Comparison of ENCODE assay signal across 18 cellular contexts in the genomic region with DNA sequence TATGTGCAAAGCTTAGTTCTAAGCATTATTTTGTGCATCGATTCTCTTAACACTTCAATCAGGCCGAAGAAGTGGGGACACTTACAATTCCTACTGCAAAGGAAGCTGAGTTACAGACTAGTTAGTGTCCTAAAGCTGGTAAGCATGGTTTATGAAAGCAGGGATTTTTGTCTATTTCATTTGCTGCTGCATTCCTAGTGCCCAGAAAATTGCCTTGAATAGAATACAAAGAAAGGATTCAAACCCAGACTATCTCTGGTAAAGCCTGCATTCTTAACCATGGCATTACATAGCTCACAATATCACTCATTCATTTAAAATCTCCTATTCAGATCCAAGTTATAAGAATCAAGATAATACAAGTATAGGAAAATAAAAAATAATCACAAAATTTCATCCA. TPM values are rescaled to one million over a fixed set of nuclear protein-coding genes. Genes with fewer than 3 reads are reported as not detected.
DNase-seq lines count a peak whose midpoint lies in the region; ATAC-seq and TF ChIP-seq lines count a peak whose summit lies in the region.
"Had no signal": no experiment of that assay in that cellular context is flagged by ENCODE, and none has a peak within 500 bp of the region (broad histone marks: within the 10 kb centered on the region; RNA-seq: fewer than 3 reads in every experiment).

No MANE protein-coding gene starts in this region.

- TF ChIP-seq CTCF in smooth muscle cell (IDR thresholded peaks at IDR 0.05; ENCODE audit: borderline replicate concordance, insufficient read depth, poor library complexity, severe bottlenecking), result no peak
- no peak for TF ChIP-seq CTCF in neural progenitor cell (IDR thresholded peaks at IDR 0.05)

- H3K4me2 ChIP-seq in smooth muscle cell, result no peak overlapping the region
- no peak overlapping the region for H3K4me2 ChIP-seq in neural progenitor cell
- H3K4me2 ChIP-seq: BLaER1 had no signal

- H3K4me1 Mint-ChIP-seq in neural progenitor cell, result peaks cover 9% of the 10 kb centered on the region
- H3K4me1 Mint-ChIP-seq: B cell; CD4-positive, CD25-positive, alpha-beta regulatory T cell had no signal

- no peaks in the 10 kb centered on the region for H3K36me3 ChIP-seq in smooth muscle cell (ENCODE audit: low read depth)
- H3K36me3 ChIP-seq in neural progenitor cell, result no peaks in the 10 kb centered on the region
- H3K36me3 ChIP-seq: BLaER1, HAP-1 had no signal

- H3K27me3 ChIP-seq in smooth muscle cell (ENCODE audit: low read depth) (no peaks in the 10 kb centered on the region), neural progenitor cell (no peaks in the 10 kb centered on the region)
- H3K27me3 ChIP-seq: BLaER1 had no signal

- peaks cover 6% of the 10 kb centered on the region for H3K27me3 Mint-ChIP-seq in neural progenitor cell (ENCODE audit: insufficient read depth, low read depth)
- H3K27me3 Mint-ChIP-seq: B cell had no signal

- H3K27ac Mint-ChIP-seq in neural progenitor cell, result no peak overlapping the region
- H3K27ac Mint-ChIP-seq: B cell; CD4-positive, CD25-positive, alpha-beta regulatory T cell; CD8-positive, alpha-beta T cell; HFFc6 had no signal

- H2AFZ ChIP-seq in smooth muscle cell (ENCODE audit: low read depth), result peak overlapping the region; percentile 31
- H2AFZ ChIP-seq in neural progenitor cell (replicated peaks), result no peak overlapping the region

- 92% methylated on average over 2 of the region's 2 CpGs for WGBS in smooth muscle cell (ENCODE audit: low lambda C conversion rate)

- H3K79me2 ChIP-seq in smooth muscle cell (ENCODE audit: low read depth) (no peaks in the 10 kb centered on the region), neural progenitor cell (ENCODE audit: low read depth) (no peaks in the 10 kb centered on the region)

- H3K4me1 ChIP-seq in smooth muscle cell (ENCODE audit: low read depth) (no peaks in the 10 kb centered on the region), neural progenitor cell (no peaks in the 10 kb centered on the region)
- H3K4me1 ChIP-seq: HAP-1 had no signal

- H3K36me3 Mint-ChIP-seq in neural progenitor cell, result no peaks in the 10 kb centered on the region
- H3K36me3 Mint-ChIP-seq: CD4-positive, CD25-positive, alpha-beta regulatory T cell; CD8-positive, alpha-beta T cell had no signal

- no peaks in the 10 kb centered on the region for H3K9me3 Mint-ChIP-seq in neural progenitor cell
- H3K9me3 Mint-ChIP-seq: CD8-positive, alpha-beta T cell; HFFc6 had no signal

- H3K27ac ChIP-seq in smooth muscle cell (ENCODE audit: low read depth) (no peak overlapping the region), neural progenitor cell (no peak overlapping the region)
- H3K27ac ChIP-seq: BLaER1, C4-2B had no signal

- H3K4me3 Mint-ChIP-seq in neural progenitor cell, result no peak overlapping the region
- H3K4me3 Mint-ChIP-seq: B cell; CD4-positive, CD25-positive, alpha-beta regulatory T cell; CD8-positive, alpha-beta T cell; HFFc6 had no signal

- no peak for ATAC-seq in HG03460 (IDR thresholded peaks at IDR 0.05; ENCODE audit: unreplicated experiment)
- ATAC-seq: CD8-positive, alpha-beta T cell had no signal

- no peak overlapping the region for H3K9ac ChIP-seq in smooth muscle cell (ENCODE audit: low read depth)
- H3K9ac ChIP-seq in neural progenitor cell, result no peak overlapping the region
- H3K9ac ChIP-seq: BLaER1 had no signal

- in situ Hi-C loops in SK-MEL-5 (cut with HindIII; ENCODE audit: low pct_unique_long_range_greater_than_20kb, low sequenced_read_pairs), result loop anchor here (25.0 kb wide), 1 partner anchor 169 kb away; no protein-coding TSS in a partner anchor

- H4K20me1 ChIP-seq in smooth muscle cell (ENCODE audit: low read depth), result no peaks in the 10 kb centered on the region
- no peaks in the 10 kb centered on the region for H4K20me1 ChIP-seq in neural progenitor cell (ENCODE audit: low read depth)
- H4K20me1 ChIP-seq: BLaER1 had no signal

- DNase-seq in SK-MEL-5 (ENCODE audit: low read depth, low spot score), result peak; percentile 90
- DNase-seq in medulla oblongata (ENCODE audit: extremely low spot score), result peak; percentile 28
- no peak for DNase-seq in smooth muscle cell (lab: John Stamatoyannopoulos, UW; ENCODE audit: unreplicated experiment)
- DNase-seq in neural progenitor cell (ENCODE audit: low spot score), result no peak
- no peak for DNase-seq in AG20443 (ENCODE audit: low spot score)
- DNase-seq: CD4-positive, CD25-positive, alpha-beta regulatory T cell; CD8-positive, alpha-beta T cell; DMS 273 treated with DMSO at 0.1 percent for 48 hours; DMS79; EL; GDM1; GOT3; HFFc6 had no signal

- H3F3A ChIP-seq in smooth muscle cell (ENCODE audit: low read depth) (no peaks in the 10 kb centered on the region), neural progenitor cell (ENCODE audit: low read depth) (no peaks in the 10 kb centered on the region)

- no peaks in the 10 kb centered on the region for H3K9me3 ChIP-seq in smooth muscle cell (replicated peaks; ENCODE audit: low read depth)
- H3K9me3 ChIP-seq in neural progenitor cell (ENCODE audit: low read depth), result no peaks in the 10 kb centered on the region
- H3K9me3 ChIP-seq: BLaER1, HAP-1 had no signal

- no peak overlapping the region for H3K4me3 ChIP-seq in smooth muscle cell
- H3K4me3 ChIP-seq in neural progenitor cell, result no peak overlapping the region
- H3K4me3 ChIP-seq: BLaER1, HAP-1 had no signal

RNA-seq across cellular contexts. Expression of a gene that starts 24.4 kb away (rescaled TPM):
- 66.4 and 69.5 TPM in 2 replicates for total RNA-seq in SK-MEL-5 (2014; rRNA removed; shearing (Covaris generic))
- 100 and 114 TPM in 2 replicates for polyA plus RNA-seq in SK-MEL-5 (2015; cell fraction: cytosol; rRNA removed)
- 143 and 173 TPM in 2 replicates for polyA plus RNA-seq in SK-MEL-5 (2015; cell fraction: nucleus; rRNA removed)
- 42.8 and 44.8 TPM in 2 replicates for total RNA-seq in smooth muscle cell
- polyA plus RNA-seq in smooth muscle cell, result 19.3 and 25.8 TPM in 2 replicates
- total RNA-seq in neural progenitor cell (ENCODE audit: low replicate concordance), result 26.3 and 31.3 TPM in 2 replicates

Comparison
In these comparisons a context has a peak if more than half of its experiments do, and no peak if none do; other contexts are left out.
1. DNase-seq: peak in SK-MEL-5 (single experiment) and medulla oblongata (single experiment); none in smooth muscle cell (single experiment), neural progenitor cell (single experiment) and AG20443 (single experiment).